9 cellular contexts compared by ENCODE assay signal in genomic region chr13:98508280-98509074, GRCh38.
A peak's percentile ranks its signal among the peaks of the same experiment; 100 is the strongest.
DNase-seq lines count a peak whose midpoint lies in the region; ATAC-seq and TF ChIP-seq lines count a peak whose summit lies in the region.
"Had no signal": no experiment of that assay in that cellular context is flagged by ENCODE, and none has a peak within 500 bp of the region (broad histone marks: within the 10 kb centered on the region; RNA-seq: fewer than 3 reads in every experiment).

No MANE protein-coding gene starts in this region.

- no peak overlapping the region for H3K27ac ChIP-seq in RWPE1
- H3K27ac ChIP-seq in esophagus (ENCODE audit: low read depth in 2 of 2, low read length in 1 of 2) = peak overlapping the region; percentile 49 to 55

- TF ChIP-seq CTCF in RWPE1 (conservative IDR thresholded peaks at IDR 0.05; ENCODE audit: low read depth) = no peak

- H3K9me3 ChIP-seq in esophagus (ENCODE audit: control insufficient read depth in 2 of 2, insufficient read depth in 1 of 2, low read depth in 1 of 2, low read length in 1 of 2) = no peaks in the 10 kb centered on the region

- peak; percentile 40 for ATAC-seq in sciatic nerve
- ATAC-seq in GM19395 (IDR thresholded peaks at IDR 0.05; ENCODE audit: unreplicated experiment) = no peak

- intact Hi-C loops in sciatic nerve (cut with DNase I) = no loop called here

- 82 to 87% methylated on average over 5 of the region's 5 CpGs for WGBS in esophagus, 2 donors

- POLR2A ChIA-PET in RWPE1 (lab: Yijun Ruan, JAX; ENCODE audit: low non-redundant PET) = no interaction called here

- CTCF ChIA-PET in RWPE1 (lab: Yijun Ruan, JAX) = interaction anchor here (0.8 to 0.9 kb wide), 2 partner anchors 94 to 145 kb away, joined by 3 read pairs; no protein-coding TSS in a partner anchor

- peak; percentile 36 for DNase-seq in RWPE1 (ENCODE audit: low spot score)
- DNase-seq in sciatic nerve (ENCODE audit: low spot score) = no peak
- DNase-seq in C1 segment of cervical spinal cord (lab: John Stamatoyannopoulos, UW) = no peak
- no peak for DNase-seq in stimulated activated CD8-positive, alpha-beta memory T cell treated with anti-CD3 and anti-CD28 coated beads, Interleukin-4, amount 100 ng/mL, for 48 hours
- DNase-seq in inferior parietal cortex (ENCODE audit: extremely low spot score) = no peak
- DNase-seq: activated CD8-positive, alpha-beta memory T cell treated with anti-CD3 and anti-CD28 coated beads, Interleukin-2, amount 50 U/mL, for 48 hours had no signal

- H3K4me1 ChIP-seq in esophagus (ENCODE audit: control insufficient read depth in 2 of 2, insufficient read depth in 2 of 2, low read length in 1 of 2) = peaks cover 12 to 28% of the 10 kb centered on the region in 2 donors

- peaks cover 4 to 10% of the 10 kb centered on the region in 2 donors for H3K36me3 ChIP-seq in esophagus (ENCODE audit: control insufficient read depth in 2 of 2, insufficient read depth in 2 of 2, low read length in 1 of 2)

- no peaks in the 10 kb centered on the region for H3K27me3 ChIP-seq in esophagus (ENCODE audit: control insufficient read depth in 1 of 2, insufficient read depth in 2 of 2, low read length in 2 of 2)

- H3K4me3 ChIP-seq in GM08714 (ENCODE audit: low read length) (peak overlapping the region; percentile 42; the same call in 1 of the 2 replicates), esophagus (ENCODE audit: low read depth in 1 of 2, low read length in 2 of 2) (no peak overlapping the region)
